ENCODE assay signal across 12 cellular contexts in genomic region chr1:226134170-226135058, GRCh38. TPM values are rescaled to one million over a fixed set of nuclear protein-coding genes. Genes with fewer than 3 reads are reported as not detected.
DNase-seq lines count a peak whose midpoint lies in the region; ATAC-seq lines count a peak whose summit lies in the region.
"Had no signal": no experiment of that assay in that cellular context is flagged by ENCODE, and none has a peak within 500 bp of the region (broad histone marks: within the 10 kb centered on the region; RNA-seq: fewer than 3 reads in every experiment).

No MANE protein-coding gene starts in this region.

- peak; percentile 42 for DNase-seq in NCI-H1092 (lab: John Stamatoyannopoulos, UW)
- DNase-seq in NCI-H1092 treated with DMSO at 0.1 percent for 48 hours (lab: John Stamatoyannopoulos, UW) = no peak
- DNase-seq in activated CD8-positive, alpha-beta memory T cell treated with anti-CD3 and anti-CD28 coated beads, Interleukin-2, amount 10 ng/mL, durations not matched to agents 7 days and 5 days = peak; percentile 36
- peak; percentile 44 for DNase-seq in left kidney (ENCODE audit: low read depth, low spot score)
- DNase-seq in stimulated activated effector memory CD8-positive, alpha-beta T cell treated with anti-CD3 and anti-CD28 coated beads, Interleukin-12 subunit alpha, Interleukin-12 subunit beta, amount 100 ng/mL, for 72 hours (ENCODE audit: low spot score in 2 of 2) = no peak
- no peak for DNase-seq in germinal center (ENCODE audit: low spot score)
- DNase-seq in pons (ENCODE audit: low spot score) = no peak
- no peak for DNase-seq in AML-193 (lab: John Stamatoyannopoulos, UW)
- DNase-seq: activated T-cell treated with anti-CD3 and anti-CD28 coated beads, Interleukin-2, amount 50 U/mL, for 48 hours; hippocampal formation; mesendoderm; trophoblast cell had no signal

- H3K4me3 Mint-ChIP-seq in activated CD8-positive, alpha-beta memory T cell treated with anti-CD3 and anti-CD28 coated beads, Interleukin-2, amount 10 ng/mL, durations not matched to agents 7 days and 5 days = no peak overlapping the region
- H3K4me3 Mint-ChIP-seq in stimulated activated effector memory CD8-positive, alpha-beta T cell treated with anti-CD3 and anti-CD28 coated beads, Interleukin-12 subunit alpha, Interleukin-12 subunit beta, amount 100 ng/mL, for 72 hours = no peak overlapping the region

- no peaks in the 10 kb centered on the region for H3K9me3 Mint-ChIP-seq in activated CD8-positive, alpha-beta memory T cell treated with anti-CD3 and anti-CD28 coated beads, Interleukin-2, amount 10 ng/mL, durations not matched to agents 7 days and 5 days (ENCODE audit: low read depth)
- H3K9me3 Mint-ChIP-seq in stimulated activated effector memory CD8-positive, alpha-beta T cell treated with anti-CD3 and anti-CD28 coated beads, Interleukin-12 subunit alpha, Interleukin-12 subunit beta, amount 100 ng/mL, for 72 hours = no peaks in the 10 kb centered on the region

- CTCF ChIA-PET in activated CD8-positive, alpha-beta memory T cell treated with anti-CD3 and anti-CD28 coated beads, Interleukin-2, amount 10 ng/mL, durations not matched to agents 7 days and 5 days (lab: Charles Lee) = interaction anchor here (1.1 to 1.6 kb wide), 3 partner anchors 10 to 199 kb away, joined by 3 to 16 read pairs (median 5); no protein-coding TSS in a partner anchor

- no peaks in the 10 kb centered on the region for H3K27me3 Mint-ChIP-seq in activated CD8-positive, alpha-beta memory T cell treated with anti-CD3 and anti-CD28 coated beads, Interleukin-2, amount 10 ng/mL, durations not matched to agents 7 days and 5 days

- no peak for ATAC-seq in activated CD8-positive, alpha-beta memory T cell treated with anti-CD3 and anti-CD28 coated beads, Interleukin-2, amount 10 ng/mL, durations not matched to agents 7 days and 5 days
- ATAC-seq in stimulated activated effector memory CD8-positive, alpha-beta T cell treated with anti-CD3 and anti-CD28 coated beads, Interleukin-12 subunit alpha, Interleukin-12 subunit beta, amount 100 ng/mL, for 72 hours = peak; percentile 38

- no peak overlapping the region for H3K27ac Mint-ChIP-seq in activated CD8-positive, alpha-beta memory T cell treated with anti-CD3 and anti-CD28 coated beads, Interleukin-2, amount 10 ng/mL, durations not matched to agents 7 days and 5 days
- no peak overlapping the region for H3K27ac Mint-ChIP-seq in stimulated activated effector memory CD8-positive, alpha-beta T cell treated with anti-CD3 and anti-CD28 coated beads, Interleukin-12 subunit alpha, Interleukin-12 subunit beta, amount 100 ng/mL, for 72 hours

- no peaks in the 10 kb centered on the region for H3K36me3 Mint-ChIP-seq in activated CD8-positive, alpha-beta memory T cell treated with anti-CD3 and anti-CD28 coated beads, Interleukin-2, amount 10 ng/mL, durations not matched to agents 7 days and 5 days
- peaks cover 6% of the 10 kb centered on the region for H3K36me3 Mint-ChIP-seq in stimulated activated effector memory CD8-positive, alpha-beta T cell treated with anti-CD3 and anti-CD28 coated beads, Interleukin-12 subunit alpha, Interleukin-12 subunit beta, amount 100 ng/mL, for 72 hours

- H3K4me1 Mint-ChIP-seq in activated CD8-positive, alpha-beta memory T cell treated with anti-CD3 and anti-CD28 coated beads, Interleukin-2, amount 10 ng/mL, durations not matched to agents 7 days and 5 days = no peaks in the 10 kb centered on the region
- H3K4me1 Mint-ChIP-seq in stimulated activated effector memory CD8-positive, alpha-beta T cell treated with anti-CD3 and anti-CD28 coated beads, Interleukin-12 subunit alpha, Interleukin-12 subunit beta, amount 100 ng/mL, for 72 hours = no peaks in the 10 kb centered on the region

RNA-seq across cellular contexts. Expression of gene ACBD3, which starts 52.1 kb away (rescaled TPM):
- 10 to 100 TPM; 19.4 to 20.0 TPM for total RNA-seq in activated CD8-positive, alpha-beta memory T cell treated with anti-CD3 and anti-CD28 coated beads, Interleukin-2, amount 10 ng/mL, durations not matched to agents 7 days and 5 days

Comparison
In these comparisons a context has a peak if more than half of its experiments do, and no peak if none do; other contexts are left out.
1. DNase-seq: peak in NCI-H1092 (single experiment), activated CD8-positive, alpha-beta memory T cell treated with anti-CD3 and anti-CD28 coated beads, Interleukin-2, amount 10 ng/mL, durations not matched to agents 7 days and 5 days (single experiment) and left kidney (single experiment); none in NCI-H1092 treated with DMSO at 0.1 percent for 48 hours (single experiment), stimulated activated effector memory CD8-positive, alpha-beta T cell treated with anti-CD3 and anti-CD28 coated beads, Interleukin-12 subunit alpha, Interleukin-12 subunit beta, amount 100 ng/mL, for 72 hours (0 of 2), germinal center (single experiment), pons (single experiment) and AML-193 (0 of 2).